8 cellular contexts compared by ENCODE assay signal in the genomic region with DNA sequence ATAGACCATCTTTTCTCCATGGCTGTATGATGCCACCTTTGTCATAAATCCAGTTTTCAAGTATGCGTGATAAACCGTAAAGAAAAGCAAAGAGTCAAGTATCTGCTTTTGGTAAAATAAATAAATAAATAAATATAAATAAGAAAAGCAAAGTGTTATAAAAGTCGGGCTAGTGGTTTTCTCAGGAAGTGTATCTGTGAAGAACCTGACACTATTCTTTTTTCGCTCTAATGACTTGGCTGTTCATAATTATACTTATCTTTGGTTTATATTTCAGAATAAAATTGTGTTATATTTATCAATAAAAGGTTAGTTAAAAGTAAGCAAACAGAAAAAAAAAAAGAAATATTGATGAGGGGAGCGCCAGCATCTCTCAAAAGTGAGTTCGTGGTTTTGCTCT. TPM values are rescaled to one million over a fixed set of nuclear protein-coding genes. Genes with fewer than 3 reads are reported as not detected.
A peak's percentile ranks its signal among the peaks of the same experiment; 100 is the strongest.
DNase-seq lines count a peak whose midpoint lies in the region; ATAC-seq and TF ChIP-seq lines count a peak whose summit lies in the region.

No MANE protein-coding gene starts in this region.

- POLR2A ChIA-PET in SK-N-SH (lab: Yijun Ruan, JAX) = interaction anchor here (0.9 to 1.8 kb wide), 5 partner anchors 8 to 156 kb away, joined by 3 to 13 read pairs (median 4); a partner anchor contains a TSS

- ATAC-seq in SK-N-SH treated with all-trans-retinoic acid at 6 μM for 48 hours = no peak
- no peak for ATAC-seq in activated naive CD8-positive, alpha-beta T cell treated with anti-CD3 and anti-CD28 coated beads, Interleukin-2, amount 50 U/mL, for 24 hours

- H3K27ac Mint-ChIP-seq in activated naive CD8-positive, alpha-beta T cell treated with anti-CD3 and anti-CD28 coated beads, Interleukin-2, amount 50 U/mL, for 24 hours = peak overlapping the region; percentile 80

- H4K20me1 ChIP-seq in SK-N-SH (ENCODE audit: insufficient read depth) = no peaks in the 10 kb centered on the region

- peaks cover 38% of the 10 kb centered on the region for H3K9me3 Mint-ChIP-seq in activated naive CD8-positive, alpha-beta T cell treated with anti-CD3 and anti-CD28 coated beads, Interleukin-2, amount 50 U/mL, for 24 hours

- TF ChIP-seq RAD21 in SK-N-SH (IDR thresholded peaks at IDR 0.05; ENCODE audit: low read length) = no peak

- H3K4me2 ChIP-seq in SK-N-SH = peak overlapping the region; percentile 97

- H3K9ac ChIP-seq in SK-N-SH (peak overlapping the region; percentile 76), subcutaneous abdominal adipose tissue (ENCODE audit: low read length in 5 of 5) (peak overlapping the region; percentile 48 to 98 (median 93))

- no peaks in the 10 kb centered on the region for H3F3A ChIP-seq in SK-N-SH (replicated peaks; ENCODE audit: insufficient read depth)

- H3K27me3 Mint-ChIP-seq in activated naive CD8-positive, alpha-beta T cell treated with anti-CD3 and anti-CD28 coated beads, Interleukin-2, amount 50 U/mL, for 24 hours = no peaks in the 10 kb centered on the region

- TF ChIP-seq CTCF in SK-N-SH (IDR thresholded peaks at IDR 0.05) (no peak), kidney epithelial cell (IDR thresholded peaks at IDR 0.05; ENCODE audit: insufficient read depth, low read length, poor library complexity, severe bottlenecking) (no peak)

- H3K9me3 ChIP-seq in SK-N-SH = no peaks in the 10 kb centered on the region
- H3K9me3 ChIP-seq in subcutaneous abdominal adipose tissue (ENCODE audit: control insufficient read depth in 5 of 5, low read length in 5 of 5) = peaks cover 0 to 9% (median 4%) of the 10 kb centered on the region in 5 donors

- peaks cover 26% of the 10 kb centered on the region; the same call in 1 of the 2 replicates for H3K79me2 ChIP-seq in SK-N-SH (ENCODE audit: insufficient read depth)

- WGBS in SK-N-SH (ENCODE audit: low lambda C conversion rate) = 40% methylated on average over 6 of the region's 6 CpGs

- H2AFZ ChIP-seq in SK-N-SH (ENCODE audit: low read depth) = peak overlapping the region; percentile 98

- peaks cover 0 to 5% of the 10 kb centered on the region in 2 experiments; a peak in 1 of 4 replicates for H3K4me1 ChIP-seq in SK-N-SH (ENCODE audit: control insufficient read depth in 1 of 2, insufficient read depth in 2 of 2, low read depth in 1 of 2, low read length in 1 of 2)
- H3K4me1 ChIP-seq in subcutaneous abdominal adipose tissue (ENCODE audit: control insufficient read depth in 5 of 5, insufficient read depth in 5 of 5, low read length in 5 of 5) = peaks cover 4 to 18% (median 12%) of the 10 kb centered on the region in 5 donors

- DNase-seq in SK-N-SH (no peak), kidney epithelial cell (ENCODE audit: low read depth) (no peak), NCI-H345 (lab: John Stamatoyannopoulos, UW) (no peak), COLO829 (ENCODE audit: low spot score) (no peak), DMS 273 treated with DMSO at 0.1 percent for 48 hours (lab: John Stamatoyannopoulos, UW) (no peak)
- no peak for DNase-seq in activated naive CD8-positive, alpha-beta T cell treated with anti-CD3 and anti-CD28 coated beads, Interleukin-2, amount 50 U/mL, for 24 hours

- peaks cover 14% of the 10 kb centered on the region for H3K4me1 Mint-ChIP-seq in activated naive CD8-positive, alpha-beta T cell treated with anti-CD3 and anti-CD28 coated beads, Interleukin-2, amount 50 U/mL, for 24 hours

- peak overlapping the region; percentile 60 to 68 for H3K4me3 ChIP-seq in SK-N-SH (ENCODE audit: low read depth in 2 of 2, low read length in 1 of 2)
- H3K4me3 ChIP-seq in kidney epithelial cell (ENCODE audit: low read depth, low read length) = peak overlapping the region; percentile 73
- peak overlapping the region; percentile 86 to 96 (median 93) for H3K4me3 ChIP-seq in subcutaneous abdominal adipose tissue (ENCODE audit: low read depth in 1 of 5, low read length in 5 of 5)

- H3K9me2 ChIP-seq in SK-N-SH = no peaks in the 10 kb centered on the region

- peaks cover 66% of the 10 kb centered on the region for H3K36me3 Mint-ChIP-seq in activated naive CD8-positive, alpha-beta T cell treated with anti-CD3 and anti-CD28 coated beads, Interleukin-2, amount 50 U/mL, for 24 hours (ENCODE audit: low read depth)

- CTCF ChIA-PET in SK-N-SH (lab: Yijun Ruan, JAX) = interaction anchor here (1.8 kb wide), 1 partner anchor 25 kb away, joined by 11 read pairs; no protein-coding TSS in a partner anchor

- TF ChIP-seq EP300 in SK-N-SH (IDR thresholded peaks at IDR 0.05; ENCODE audit: borderline replicate concordance in 1 of 2, low read depth in 1 of 2, low read length in 1 of 2) = no peak

- H3K27ac ChIP-seq in SK-N-SH (ENCODE audit: low read depth in 2 of 2, low read length in 1 of 2) (peak overlapping the region; percentile 47 to 84; a peak in 3 of 4 replicates), subcutaneous abdominal adipose tissue (ENCODE audit: low read depth, low read length) (peak overlapping the region; percentile 57)

- H3K27me3 ChIP-seq in SK-N-SH (ENCODE audit: insufficient read depth) = no peaks in the 10 kb centered on the region
- H3K27me3 ChIP-seq in kidney epithelial cell (ENCODE audit: control insufficient read depth, insufficient read depth, low read length) = no peaks in the 10 kb centered on the region
- H3K27me3 ChIP-seq in subcutaneous abdominal adipose tissue (ENCODE audit: control insufficient read depth in 5 of 5, insufficient read depth in 4 of 5, low read length in 5 of 5) = no peaks in the 10 kb centered on the region

- H3K36me3 ChIP-seq in SK-N-SH (replicated peaks in 1 of 2; ENCODE audit: control insufficient read depth in 1 of 2, insufficient read depth in 2 of 2, low read length in 1 of 2) = peaks cover 0 to 14% of the 10 kb centered on the region in 2 experiments
- H3K36me3 ChIP-seq in kidney epithelial cell (ENCODE audit: control insufficient read depth, insufficient read depth, low read length) = no peaks in the 10 kb centered on the region
- peaks cover 0 to 2% (median 0%) of the 10 kb centered on the region in 5 donors for H3K36me3 ChIP-seq in subcutaneous abdominal adipose tissue (ENCODE audit: control insufficient read depth in 5 of 5, insufficient read depth in 5 of 5, low read length in 5 of 5)

- H3K4me3 Mint-ChIP-seq in activated naive CD8-positive, alpha-beta T cell treated with anti-CD3 and anti-CD28 coated beads, Interleukin-2, amount 50 U/mL, for 24 hours = peak overlapping the region; percentile 85

TF ChIP-seq in SK-N-SH, 30 proteins besides CTCF, POLR2A, EP300 and RAD21 (continues in another document):
- TF ChIP-seq ELF1 (IDR thresholded peaks at IDR 0.05) (no peak), NRF1 (IDR thresholded peaks at IDR 0.05; ENCODE audit: low read depth, low read length) (no peak), RCOR1 (IDR thresholded peaks at IDR 0.05; ENCODE audit: low read length) (no peak), FOXM1 (IDR thresholded peaks at IDR 0.05; ENCODE audit: low read depth) (no peak), MXI1 (IDR thresholded peaks at IDR 0.05; ENCODE audit: low read depth, low read length) (no peak), RXRA (IDR thresholded peaks at IDR 0.05; ENCODE audit: borderline replicate concordance, low read depth) (no peak), TCF12 (IDR thresholded peaks at IDR 0.05) (no peak), POLR2AphosphoS5 (IDR thresholded peaks at IDR 0.05; ENCODE audit: low read depth, low read length) (no peak)
- TF ChIP-seq, protein P1, sequence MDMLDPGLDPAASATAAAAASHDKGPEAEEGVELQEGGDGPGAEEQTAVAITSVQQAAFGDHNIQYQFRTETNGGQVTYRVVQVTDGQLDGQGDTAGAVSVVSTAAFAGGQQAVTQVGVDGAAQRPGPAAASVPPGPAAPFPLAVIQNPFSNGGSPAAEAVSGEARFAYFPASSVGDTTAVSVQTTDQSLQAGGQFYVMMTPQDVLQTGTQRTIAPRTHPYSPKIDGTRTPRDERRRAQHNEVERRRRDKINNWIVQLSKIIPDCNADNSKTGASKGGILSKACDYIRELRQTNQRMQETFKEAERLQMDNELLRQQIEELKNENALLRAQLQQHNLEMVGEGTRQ (IDR thresholded peaks at IDR 0.05; ENCODE audit: borderline replicate concordance, low read depth, low read length) = no peak

TF ChIP-seq in SK-N-SH treated with all-trans-retinoic acid at 6 μM for 48 hours, 23 proteins besides CTCF, POLR2A, EP300 and RAD21 (continues in another document):
- no peak for TF ChIP-seq ZC3H10 (CRISPR knock-in tag; IDR thresholded peaks at IDR 0.05)
- TF ChIP-seq, protein P2, sequence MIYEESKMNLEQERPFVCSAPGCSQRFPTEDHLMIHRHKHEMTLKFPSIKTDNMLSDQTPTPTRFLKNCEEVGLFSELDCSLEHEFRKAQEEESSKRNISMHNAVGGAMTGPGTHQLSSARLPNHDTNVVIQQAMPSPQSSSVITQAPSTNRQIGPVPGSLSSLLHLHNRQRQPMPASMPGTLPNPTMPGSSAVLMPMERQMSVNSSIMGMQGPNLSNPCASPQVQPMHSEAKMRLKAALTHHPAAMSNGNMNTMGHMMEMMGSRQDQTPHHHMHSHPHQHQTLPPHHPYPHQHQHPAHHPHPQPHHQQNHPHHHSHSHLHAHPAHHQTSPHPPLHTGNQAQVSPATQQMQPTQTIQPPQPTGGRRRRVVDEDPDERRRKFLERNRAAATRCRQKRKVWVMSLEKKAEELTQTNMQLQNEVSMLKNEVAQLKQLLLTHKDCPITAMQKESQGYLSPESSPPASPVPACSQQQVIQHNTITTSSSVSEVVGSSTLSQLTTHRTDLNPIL (CRISPR knock-in tag; IDR thresholded peaks at IDR 0.05; ENCODE audit: low read depth) = no peak
- no peak for TF ChIP-seq ZNF565 (CRISPR knock-in tag; conservative IDR thresholded peaks at IDR 0.05; ENCODE audit: low read depth)
- TF ChIP-seq ISL1 (CRISPR knock-in tag; IDR thresholded peaks at IDR 0.05) = no peak
- TF ChIP-seq TCF4 (CRISPR knock-in tag; IDR thresholded peaks at IDR 0.05; ENCODE audit: borderline replicate concordance) = no peak
- TF ChIP-seq ZNF8 (CRISPR knock-in tag; IDR thresholded peaks at IDR 0.05) = no peak

RNA-seq across cellular contexts. Expression of a gene that starts 0.6 kb away (rescaled TPM):
- 7.4 and 8.8 TPM in 2 replicates for polyA plus RNA-seq in SK-N-SH (2012; rRNA removed)
- 8.1 and 8.4 TPM in 2 replicates for polyA plus RNA-seq in SK-N-SH (2012; cell fraction: cytosol; rRNA removed)
- 12.4 and 16.8 TPM in 2 replicates for polyA plus RNA-seq in SK-N-SH (2012; cell fraction: nucleus; rRNA removed)
- total RNA-seq in kidney epithelial cell = 10.4 and 10.7 TPM in 2 replicates

RNA-seq across cellular contexts. Expression of a gene that starts 23.5 kb away (rescaled TPM):
- polyA plus RNA-seq in SK-N-SH (2012; rRNA removed) = 1.8 and 3.0 TPM in 2 replicates
- 2.4 and 3.8 TPM in 2 replicates for polyA plus RNA-seq in SK-N-SH (2012; cell fraction: cytosol; rRNA removed)
- 3.2 and 3.8 TPM in 2 replicates for polyA plus RNA-seq in SK-N-SH (2012; cell fraction: nucleus; rRNA removed)
- total RNA-seq in kidney epithelial cell = 2.3 and 5.2 TPM in 2 replicates

RNA-seq across cellular contexts. Expression of a gene that starts 30.9 kb away (rescaled TPM):
- polyA plus RNA-seq in SK-N-SH (2012; rRNA removed) = 1.9 and 2.2 TPM in 2 replicates
- polyA plus RNA-seq in SK-N-SH (2012; cell fraction: cytosol; rRNA removed) = 2.5 and 3.2 TPM in 2 replicates
- 2.1 and 4.0 TPM in 2 replicates for polyA plus RNA-seq in SK-N-SH (2012; cell fraction: nucleus; rRNA removed)
- 4.1 and 4.3 TPM in 2 replicates for total RNA-seq in kidney epithelial cell

RNA-seq across cellular contexts. Expression of a gene that starts 57.7 kb away (rescaled TPM):
- 1.7 and 2.1 TPM in 2 replicates for polyA plus RNA-seq in SK-N-SH (2012; rRNA removed)
- polyA plus RNA-seq in SK-N-SH (2012; cell fraction: cytosol; rRNA removed) = 2.4 TPM in 2 replicates
- 2.1 and 3.0 TPM in 2 replicates for polyA plus RNA-seq in SK-N-SH (2012; cell fraction: nucleus; rRNA removed)
- total RNA-seq in kidney epithelial cell = 7.9 and 8.1 TPM in 2 replicates
